ENCODE assay signal across 14 cellular contexts in the genomic region with DNA sequence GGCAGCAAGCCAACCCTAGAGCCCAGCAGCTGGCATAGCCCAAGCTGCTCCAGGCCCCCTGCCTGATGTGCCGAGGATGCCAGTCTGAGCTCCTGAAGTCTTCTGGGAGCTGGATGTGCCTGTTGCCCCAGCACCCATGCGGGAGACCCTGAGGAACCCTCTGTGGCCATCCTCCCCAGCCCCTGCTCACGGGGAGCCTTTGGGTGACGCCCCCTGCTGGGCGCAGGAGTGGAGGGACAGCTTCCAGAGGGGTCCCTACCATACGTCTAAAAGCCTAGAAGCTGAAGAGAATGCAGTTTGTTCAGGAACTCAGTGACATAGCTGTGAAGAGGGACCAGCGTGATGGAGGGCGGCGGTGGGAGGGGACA. TPM values are rescaled to one million over a fixed set of nuclear protein-coding genes. Genes with fewer than 3 reads are reported as not detected.
DNase-seq lines count a peak whose midpoint lies in the region; ATAC-seq and TF ChIP-seq lines count a peak whose summit lies in the region.
"Had no signal": no experiment of that assay in that cellular context is flagged by ENCODE, and none has a peak within 500 bp of the region (broad histone marks: within the 10 kb centered on the region; RNA-seq: fewer than 3 reads in every experiment).

No MANE protein-coding gene starts in this region.

- H3K9me3 Mint-ChIP-seq in H9 (no peaks in the 10 kb centered on the region; a peak in 1 of 5 replicates), neural crest cell (no peaks in the 10 kb centered on the region)
- H3K9me3 Mint-ChIP-seq: natural killer cell treated with Interleukin-12 subunit alpha and Interleukin-12 subunit beta and Interleukin-15 and Interleukin-18, amount 100 ng/mL, for 72 hours; stimulated activated effector memory CD8-positive, alpha-beta T cell treated with anti-CD3 and anti-CD28 coated beads, Interleukin-12 subunit alpha, Interleukin-12 subunit beta, amount 100 ng/mL, for 72 hours had no signal

- ATAC-seq in left lobe of liver (no peak), HG03159 (IDR thresholded peaks at IDR 0.05; ENCODE audit: unreplicated experiment) (no peak)

- H3K27ac ChIP-seq in H9 (ENCODE audit: insufficient read length, low read depth, low read length) (no peak overlapping the region), WERI-Rb-1 (no peak overlapping the region)
- H3K27ac ChIP-seq: PC-9 had no signal

- no peak overlapping the region for H2BK5ac ChIP-seq in H9 (ENCODE audit: insufficient read length, low read length)

- H3K4me2 ChIP-seq in H9 (ENCODE audit: insufficient read depth, insufficient read length, low read length) = no peak overlapping the region
- H3K4me2 ChIP-seq: PC-9 had no signal

- H3K4ac ChIP-seq in H9 (ENCODE audit: low read depth, low read length) = no peak overlapping the region

- peak; percentile 4 for DNase-seq in NCI-H2171 treated with DMSO at 0.1 percent for 48 hours (lab: John Stamatoyannopoulos, UW)
- DNase-seq in NCI-H2171 (lab: John Stamatoyannopoulos, UW) = no peak
- no peak for DNase-seq in H9
- DNase-seq in WERI-Rb-1 = no peak
- no peak for DNase-seq in neural crest cell (ENCODE audit: low read depth, low spot score)
- DNase-seq in COLO668 (lab: John Stamatoyannopoulos, UW; ENCODE audit: unreplicated experiment) = no peak
- DNase-seq in left lobe of liver (ENCODE audit: low spot score) = no peak
- DNase-seq: NCI-H1694, PC-9, T-helper 9 cell had no signal

- H3K9ac ChIP-seq in H9 (ENCODE audit: extremely low read depth, insufficient read length, low read length) = no peak overlapping the region

- H4K5ac ChIP-seq in H9 (ENCODE audit: insufficient read length, low read depth, low read length) = no peak overlapping the region

- H3K36me3 ChIP-seq in WERI-Rb-1 = no peaks in the 10 kb centered on the region

- no peak overlapping the region for H3K56ac ChIP-seq in H9 (ENCODE audit: insufficient read length, low read depth, low read length)

- H3K23ac ChIP-seq in H9 (ENCODE audit: insufficient read length, low read depth, low read length) = no peak overlapping the region

- H4K20me1 ChIP-seq in H9 (ENCODE audit: control insufficient read depth, insufficient read depth, insufficient read length) = no peaks in the 10 kb centered on the region

- no peak overlapping the region for H2AK5ac ChIP-seq in H9 (ENCODE audit: insufficient read length, low read length)

- H3K9me3 ChIP-seq in H9 (ENCODE audit: control insufficient read depth, low read depth, low read length) = no peaks in the 10 kb centered on the region
- H3K9me3 ChIP-seq in WERI-Rb-1 (ENCODE audit: severe bottlenecking) = no peaks in the 10 kb centered on the region

- no peak overlapping the region for H2BK20ac ChIP-seq in H9 (ENCODE audit: low read depth, low read length, poor library complexity, severe bottlenecking)

- no CpG with 5 or more reads among the region's 9 CpGs for WGBS in H9 (ENCODE audit: extremely low coverage, insufficient read length, low lambda C conversion rate)

- H3K23me2 ChIP-seq in H9 (ENCODE audit: insufficient read length, low read depth, low read length, poor library complexity, severe bottlenecking) = no peaks in the 10 kb centered on the region

- TF ChIP-seq CTCF in H9 (conservative IDR thresholded peaks at IDR 0.05) = peak; percentile 48; the same call in 2 of the 3 replicates
- peak; percentile 72 for TF ChIP-seq CTCF in WERI-Rb-1 (IDR thresholded peaks at IDR 0.05; ENCODE audit: low read depth, low read length)
- peak; percentile 32 for TF ChIP-seq CTCF in neural crest cell (conservative IDR thresholded peaks at IDR 0.05)

- H3K4me1 ChIP-seq in H9 (ENCODE audit: insufficient read depth, low read length) = no peaks in the 10 kb centered on the region

- H2BK120ac ChIP-seq in H9 (ENCODE audit: low read depth, low read length, poor library complexity, severe bottlenecking) = no peak overlapping the region

- no peak overlapping the region for H4K8ac ChIP-seq in H9 (replicated peaks; ENCODE audit: insufficient read length, low read depth, low read length)

- no peak overlapping the region for H3T11ph ChIP-seq in H9 (ENCODE audit: low read length)

- no peaks in the 10 kb centered on the region for H3K36me3 Mint-ChIP-seq in H9 (ENCODE audit: insufficient read depth in 1 of 3, low read depth in 3 of 3)
- H3K36me3 Mint-ChIP-seq in neural crest cell (ENCODE audit: low read depth) = no peaks in the 10 kb centered on the region
- H3K36me3 Mint-ChIP-seq: brain; natural killer cell treated with Interleukin-12 subunit alpha and Interleukin-12 subunit beta and Interleukin-15 and Interleukin-18, amount 100 ng/mL, for 72 hours; stimulated activated effector memory CD8-positive, alpha-beta T cell treated with anti-CD3 and anti-CD28 coated beads, Interleukin-12 subunit alpha, Interleukin-12 subunit beta, amount 100 ng/mL, for 72 hours had no signal

- no peak overlapping the region for H4K91ac ChIP-seq in H9 (ENCODE audit: insufficient read length, low read depth, low read length)

- H2BK12ac ChIP-seq in H9 (ENCODE audit: insufficient read length, low read depth, low read length) = no peak overlapping the region

- H3K27me3 Mint-ChIP-seq in H9 (ENCODE audit: low read depth) (peaks cover 1% of the 10 kb centered on the region), neural crest cell (ENCODE audit: low read depth) (no peaks in the 10 kb centered on the region)

- H3K14ac ChIP-seq in H9 (ENCODE audit: insufficient read depth, low read length) = no peak overlapping the region

- no peaks in the 10 kb centered on the region for H3K79me1 ChIP-seq in H9 (ENCODE audit: insufficient read depth, low read depth, low read length, poor library complexity, severe bottlenecking)

- peaks cover under 1% of the 10 kb centered on the region in 2 experiments; a peak in 2 of 4 replicates for H3K4me1 Mint-ChIP-seq in H9
- H3K4me1 Mint-ChIP-seq in neural crest cell = peaks cover 6% of the 10 kb centered on the region
- H3K4me1 Mint-ChIP-seq: stimulated activated effector memory CD8-positive, alpha-beta T cell treated with anti-CD3 and anti-CD28 coated beads, Interleukin-12 subunit alpha, Interleukin-12 subunit beta, amount 100 ng/mL, for 72 hours had no signal

- H2AFZ ChIP-seq in H9 (ENCODE audit: low read length) = no peak overlapping the region
- H2AFZ ChIP-seq: PC-9 had no signal

- no peak overlapping the region for H3K18ac ChIP-seq in H9 (ENCODE audit: insufficient read length, low read depth, low read length)

- no peak overlapping the region for H3K27ac Mint-ChIP-seq in H9
- H3K27ac Mint-ChIP-seq in neural crest cell (ENCODE audit: unreplicated experiment) = no peak overlapping the region
- H3K27ac Mint-ChIP-seq: brain; natural killer cell treated with Interleukin-12 subunit alpha and Interleukin-12 subunit beta and Interleukin-15 and Interleukin-18, amount 100 ng/mL, for 72 hours; stimulated activated effector memory CD8-positive, alpha-beta T cell treated with anti-CD3 and anti-CD28 coated beads, Interleukin-12 subunit alpha, Interleukin-12 subunit beta, amount 100 ng/mL, for 72 hours had no signal

- H3K4me3 Mint-ChIP-seq in H9 (no peak overlapping the region), neural crest cell (no peak overlapping the region)
- H3K4me3 Mint-ChIP-seq: brain; natural killer cell treated with Interleukin-12 subunit alpha and Interleukin-12 subunit beta and Interleukin-15 and Interleukin-18, amount 100 ng/mL, for 72 hours; stimulated activated effector memory CD8-positive, alpha-beta T cell treated with anti-CD3 and anti-CD28 coated beads, Interleukin-12 subunit alpha, Interleukin-12 subunit beta, amount 100 ng/mL, for 72 hours had no signal

- H3K79me2 ChIP-seq in H9 (ENCODE audit: insufficient read depth, low read length) = no peaks in the 10 kb centered on the region

- H3K4me3 ChIP-seq in WERI-Rb-1 (ENCODE audit: low read depth, low read length) = no peak overlapping the region
- H3K4me3 ChIP-seq: PC-9 had no signal

- no peak overlapping the region for H2BK15ac ChIP-seq in H9 (ENCODE audit: low read depth, low read length)

- H3K27me3 ChIP-seq in H9 (ENCODE audit: insufficient read depth, low read length) = no peaks in the 10 kb centered on the region
- no peaks in the 10 kb centered on the region for H3K27me3 ChIP-seq in WERI-Rb-1 (ENCODE audit: insufficient read depth, low read depth, severe bottlenecking)

RNA-seq across cellular contexts. Expression of gene MVB12B, which starts 33.1 kb away (rescaled TPM):
- total RNA-seq in H9 (2021) (5.8 and 7.1 TPM in 2 replicates), neural crest cell (65.5 and 68.1 TPM in 2 replicates), left lobe of liver (8.8 TPM)
